In genomic region chr3:22306454-22306853, GRCh38 we compare ENCODE assay signal across 16 cellular contexts.
"Had no signal": no experiment of that assay in that cellular context is flagged by ENCODE, and none has a peak within 500 bp of the region (broad histone marks: within the 10 kb centered on the region; RNA-seq: fewer than 3 reads in every experiment).

No MANE protein-coding gene starts in this region.

- H3K4me2 ChIP-seq: SK-N-SH had no signal

- ATAC-seq: Panc1, PC-3 had no signal

- H3K27ac ChIP-seq: RWPE1 had no signal

- H3K9me3 ChIP-seq: SK-N-SH had no signal

- DNase-seq: KBM-7, NCI-H1092, NCI-H1105 treated with DMSO at 0.1 percent for 48 hours, NCI-H1436, NCI-H187, NCI-H2029, NCI-H2081 treated with DMSO at 0.1 percent for 48 hours, NCI-H2227 treated with DMSO at 0.1 percent for 48 hours, NCI-H69, NCI-H774, PC-3, SHP77, SK-N-SH, SW 1271 had no signal

- H3K9ac ChIP-seq: SK-N-SH had no signal

- H3K9me2 ChIP-seq: SK-N-SH had no signal
